Comparison of ENCODE assay signal across 19 cellular contexts in the genomic region with DNA sequence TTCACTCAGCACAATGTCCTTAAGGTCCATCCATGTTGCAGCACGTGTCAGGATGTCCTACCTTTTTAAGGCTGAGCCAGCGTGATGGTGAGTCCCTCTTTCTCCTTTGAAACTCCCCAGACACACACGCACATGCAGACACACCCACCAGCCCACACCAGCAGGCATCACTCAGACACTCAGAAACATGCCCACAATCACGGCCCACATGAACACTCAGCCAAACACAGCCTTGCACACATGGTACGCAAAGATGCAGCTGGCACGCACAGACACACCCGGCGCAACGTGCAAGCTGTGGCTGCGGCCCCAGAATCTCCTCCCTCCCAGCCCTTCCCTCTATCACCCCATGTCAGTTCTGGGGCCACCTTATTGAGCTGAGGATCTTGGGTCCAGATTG. TPM values are rescaled to one million over a fixed set of nuclear protein-coding genes. Genes with fewer than 3 reads are reported as not detected.
"Had no signal": no experiment of that assay in that cellular context is flagged by ENCODE, and none has a peak within 500 bp of the region (broad histone marks: within the 10 kb centered on the region; RNA-seq: fewer than 3 reads in every experiment).

No MANE protein-coding gene starts in this region.

- DNase-seq: activated CD4-positive, alpha-beta T cell treated with anti-CD3 and anti-CD28 coated beads for 4 hours; activated CD8-positive, alpha-beta T cell treated with anti-CD3 and anti-CD28 coated beads for 36 hours; activated effector memory CD4-positive, alpha-beta T cell treated with anti-CD3 and anti-CD28 coated beads, Interleukin-2, amount 50 U/mL, for 16 hours; activated T-cell treated with anti-CD3 and anti-CD28 coated beads, Interleukin-2, amount 50 U/mL, for 4 hours; amniotic stem cell; colonic mucosa; left cardiac atrium; lower lobe of right lung; naive thymus-derived CD4-positive, alpha-beta T cell; small intestine; stimulated activated CD4-positive, alpha-beta T cell treated with anti-CD3 and anti-CD28 coated beads, Interleukin-4, amount 100 ng/mL, for 24 hours; stimulated activated naive CD4-positive, alpha-beta T cell treated with Interleukin-2 at 50 U/mL for 16 hours; trophoblast cell; WERI-Rb-1 had no signal

- H3K27ac ChIP-seq: colonic mucosa, lower lobe of right lung, neutrophil, suprapubic skin, WERI-Rb-1 had no signal

- H3K36me3 ChIP-seq: colonic mucosa, neutrophil, suprapubic skin, WERI-Rb-1 had no signal

- H3K36me3 Mint-ChIP-seq: activated naive CD8-positive, alpha-beta T cell; naive thymus-derived CD4-positive, alpha-beta T cell had no signal

- ATAC-seq: activated CD8-positive, alpha-beta T cell treated with anti-CD3 and anti-CD28 coated beads for 36 hours; activated T-cell treated with anti-CD3 and anti-CD28 coated beads, Interleukin-2, amount 50 U/mL, for 4 hours; esophagus mucosa; left cardiac atrium; lower lobe of right lung; naive thymus-derived CD4-positive, alpha-beta T cell had no signal

- H3K4me3 ChIP-seq: colonic mucosa, lower lobe of right lung, suprapubic skin had no signal

- H3K9me3 Mint-ChIP-seq: activated CD8-positive, alpha-beta T cell treated with anti-CD3 and anti-CD28 coated beads for 36 hours; activated T-cell treated with anti-CD3 and anti-CD28 coated beads, Interleukin-2, amount 50 U/mL, for 4 hours; naive thymus-derived CD4-positive, alpha-beta T cell; T-helper 1 cell treated with Interleukin-12 subunit alpha and Interleukin-12 subunit beta and Interleukin-4 antibody, amounts not matched to agents 30 μg/mL and 1 μg/mL, for 36 hours had no signal

- H3K27ac Mint-ChIP-seq: activated CD8-positive, alpha-beta T cell treated with anti-CD3 and anti-CD28 coated beads for 36 hours; activated naive CD8-positive, alpha-beta T cell; naive thymus-derived CD4-positive, alpha-beta T cell; T-helper 1 cell treated with Interleukin-12 subunit alpha and Interleukin-12 subunit beta and Interleukin-4 antibody, amounts not matched to agents 30 μg/mL and 1 μg/mL, for 36 hours had no signal

- H3K9me3 ChIP-seq: colonic mucosa, lower lobe of right lung, neutrophil, suprapubic skin had no signal

- H3K4me1 ChIP-seq: colonic mucosa, suprapubic skin had no signal

- H3K27me3 Mint-ChIP-seq: activated CD8-positive, alpha-beta T cell treated with anti-CD3 and anti-CD28 coated beads for 36 hours; naive thymus-derived CD4-positive, alpha-beta T cell had no signal

- H3K4me1 Mint-ChIP-seq: naive thymus-derived CD4-positive, alpha-beta T cell had no signal

- H3K27me3 ChIP-seq: colonic mucosa, suprapubic skin had no signal

- H3K4me3 Mint-ChIP-seq: activated CD8-positive, alpha-beta T cell treated with anti-CD3 and anti-CD28 coated beads for 36 hours; activated naive CD8-positive, alpha-beta T cell; activated T-cell treated with anti-CD3 and anti-CD28 coated beads, Interleukin-2, amount 50 U/mL, for 4 hours; naive thymus-derived CD4-positive, alpha-beta T cell; T-helper 1 cell treated with Interleukin-12 subunit alpha and Interleukin-12 subunit beta and Interleukin-4 antibody, amounts not matched to agents 30 μg/mL and 1 μg/mL, for 36 hours had no signal

RNA-seq across cellular contexts. Expression of gene RAB3IL1, which starts 34.0 kb away (rescaled TPM):
- total RNA-seq: activated CD8-positive, alpha-beta T cell treated with anti-CD3 and anti-CD28 coated beads for 36 hours had no signal
- polyA plus RNA-seq: naive thymus-derived CD4-positive, alpha-beta T cell had no signal
